In genomic region chr17:27415090-27415795, GRCh38 we compare ENCODE assay signal across 26 cellular contexts. TPM values are rescaled to one million over a fixed set of nuclear protein-coding genes. Genes with fewer than 3 reads are reported as not detected.
DNase-seq lines count a peak whose midpoint lies in the region; ATAC-seq and TF ChIP-seq lines count a peak whose summit lies in the region.
"Had no signal": no experiment of that assay in that cellular context is flagged by ENCODE, and none has a peak within 500 bp of the region (broad histone marks: within the 10 kb centered on the region; RNA-seq: fewer than 3 reads in every experiment).

No MANE protein-coding gene starts in this region.

- no peaks in the 10 kb centered on the region for H3K9me3 ChIP-seq in right cardiac atrium (ENCODE audit: control insufficient read depth, low read length)
- H3K9me3 ChIP-seq: left lung, thyroid gland had no signal

- H3K27me3 Mint-ChIP-seq in glutamatergic neuron (ENCODE audit: unreplicated experiment) (peaks cover 3% of the 10 kb centered on the region), CD14-positive monocyte (ENCODE audit: low read depth in 3 of 3) (peaks cover 0 to 2% (median 0%) of the 10 kb centered on the region in 3 donors)
- H3K27me3 Mint-ChIP-seq: B cell; central memory CD8-positive, alpha-beta T cell; effector memory CD8-positive, alpha-beta T cell had no signal

- ATAC-seq in right cardiac atrium (no peak), HG03095 (IDR thresholded peaks at IDR 0.05; ENCODE audit: unreplicated experiment) (no peak)
- ATAC-seq: effector memory CD8-positive, alpha-beta T cell; left lung; PC-3 had no signal

- intact Hi-C loops in cardiac septum (cut with DNase I), result no loop called here
- intact Hi-C loops in right cardiac atrium (cut with DNase I), result no loop called here
- intact Hi-C loops in CD14-positive monocyte (cut with micrococcal nuclease), result loop anchor here in 1 of 2 donors (2.0 kb wide), 1 partner anchor 114 kb away; no protein-coding TSS in a partner anchor

- no peaks in the 10 kb centered on the region for H3K4me1 ChIP-seq in right cardiac atrium (ENCODE audit: control insufficient read depth, insufficient read depth, low read length)
- H3K4me1 ChIP-seq: thyroid gland had no signal

- H3K27me3 ChIP-seq in right cardiac atrium (ENCODE audit: control insufficient read depth, insufficient read depth), result no peaks in the 10 kb centered on the region
- H3K27me3 ChIP-seq: left lung, thyroid gland had no signal

- TF ChIP-seq CTCF in glutamatergic neuron (IDR thresholded peaks at IDR 0.05; ENCODE audit: partially characterized antibody, unreplicated experiment) (no peak), CD14-positive monocyte (IDR thresholded peaks at IDR 0.05) (no peak)

- H3K4me3 ChIP-seq in right cardiac atrium (ENCODE audit: low read length), result no peak overlapping the region
- H3K4me3 ChIP-seq: left lung, thyroid gland had no signal

- no peaks in the 10 kb centered on the region for H3K4me1 Mint-ChIP-seq in glutamatergic neuron (ENCODE audit: low read depth, unreplicated experiment)
- peaks cover 3% of the 10 kb centered on the region for H3K4me1 Mint-ChIP-seq in CD14-positive monocyte
- H3K4me1 Mint-ChIP-seq: central memory CD8-positive, alpha-beta T cell had no signal

- no peak overlapping the region for H3K27ac ChIP-seq in right cardiac atrium (ENCODE audit: low read length)
- H3K27ac ChIP-seq: left lung, thyroid gland had no signal

- H3K9me3 Mint-ChIP-seq in glutamatergic neuron (ENCODE audit: unreplicated experiment) (no peaks in the 10 kb centered on the region), CD14-positive monocyte (peaks cover 0 to 3% (median 0%) of the 10 kb centered on the region in 7 donors)
- H3K9me3 Mint-ChIP-seq: central memory CD8-positive, alpha-beta T cell; effector memory CD8-positive, alpha-beta T cell had no signal

- H3K36me3 Mint-ChIP-seq in glutamatergic neuron (ENCODE audit: unreplicated experiment), result no peaks in the 10 kb centered on the region
- H3K36me3 Mint-ChIP-seq in CD14-positive monocyte, result no peaks in the 10 kb centered on the region

- no peak overlapping the region for H3K27ac Mint-ChIP-seq in glutamatergic neuron (ENCODE audit: unreplicated experiment)
- peak overlapping the region in 1 of 7 donors; percentile 5 for H3K27ac Mint-ChIP-seq in CD14-positive monocyte
- H3K27ac Mint-ChIP-seq: B cell; effector memory CD8-positive, alpha-beta T cell had no signal

- H3K4me3 Mint-ChIP-seq in glutamatergic neuron (ENCODE audit: unreplicated experiment) (no peak overlapping the region), CD14-positive monocyte (no peak overlapping the region)
- H3K4me3 Mint-ChIP-seq: B cell; central memory CD8-positive, alpha-beta T cell; effector memory CD8-positive, alpha-beta T cell had no signal

- DNase-seq in cardiac septum (ENCODE audit: low spot score) (peak; percentile 20), right cardiac atrium (no peak), NCI-H82 treated with DMSO at 0.1 percent for 48 hours (lab: John Stamatoyannopoulos, UW; ENCODE audit: unreplicated experiment) (peak; percentile 8), glutamatergic neuron (peak; percentile 32), CD14-positive monocyte (ENCODE audit: low spot score) (no peak)
- no peak for DNase-seq in stimulated activated CD4-positive, alpha-beta T cell treated with anti-CD3 and anti-CD28 coated beads, Interleukin-4, amount 100 ng/mL, for 4 hours
- DNase-seq: ACHN; activated CD4-positive, alpha-beta T cell treated with anti-CD3 and anti-CD28 coated beads for 1 hour; activated gamma-delta T cell; activated T-cell treated with anti-CD3 and anti-CD28 coated beads, Interleukin-2, amount 50 U/mL, for 1 hour; DMS79; effector memory CD8-positive, alpha-beta T cell; erythroblast; IMR-90; islet precursor cell; mesenchymal stem cell; NCI-H1048; NCI-H187; NK-92 treated with Interleukin-12 subunit alpha and Interleukin-12 subunit beta, amount 100 ng/mL, for 24 hours; PC-3; stimulated activated CD4-positive, alpha-beta T cell treated with anti-CD3 and anti-CD28 coated beads, Interleukin-4, amount 100 ng/mL, for 1 hour; thyroid gland had no signal

- 60% methylated on average over 6 of the region's 6 CpGs for WGBS in right cardiac atrium

RNA-seq across cellular contexts. Expression of gene KSR1, which starts 41.0 kb away (rescaled TPM):
- total RNA-seq in cardiac septum, result 13.6 TPM
- 10 to 100 TPM; 13.1 to 22.7 (median 14.1) TPM for total RNA-seq in right cardiac atrium
- polyA plus RNA-seq in right cardiac atrium, result 8.7 TPM
- total RNA-seq in glutamatergic neuron (ENCODE audit: unreplicated experiment), result 203 TPM
- polyA plus RNA-seq in CD14-positive monocyte, result 1 to 10 TPM; 1.2 to 4.2 TPM

Comparison
In these comparisons a context has a peak if more than half of its experiments do, and no peak if none do; other contexts are left out.
1. DNase-seq: peak in cardiac septum (single experiment), NCI-H82 treated with DMSO at 0.1 percent for 48 hours (single experiment) and glutamatergic neuron (single experiment); none in right cardiac atrium (0 of 3), CD14-positive monocyte (single experiment) and stimulated activated CD4-positive, alpha-beta T cell treated with anti-CD3 and anti-CD28 coated beads, Interleukin-4, amount 100 ng/mL, for 4 hours (0 of 2).